1 cellular context compared by ENCODE assay signal in the genomic region with DNA sequence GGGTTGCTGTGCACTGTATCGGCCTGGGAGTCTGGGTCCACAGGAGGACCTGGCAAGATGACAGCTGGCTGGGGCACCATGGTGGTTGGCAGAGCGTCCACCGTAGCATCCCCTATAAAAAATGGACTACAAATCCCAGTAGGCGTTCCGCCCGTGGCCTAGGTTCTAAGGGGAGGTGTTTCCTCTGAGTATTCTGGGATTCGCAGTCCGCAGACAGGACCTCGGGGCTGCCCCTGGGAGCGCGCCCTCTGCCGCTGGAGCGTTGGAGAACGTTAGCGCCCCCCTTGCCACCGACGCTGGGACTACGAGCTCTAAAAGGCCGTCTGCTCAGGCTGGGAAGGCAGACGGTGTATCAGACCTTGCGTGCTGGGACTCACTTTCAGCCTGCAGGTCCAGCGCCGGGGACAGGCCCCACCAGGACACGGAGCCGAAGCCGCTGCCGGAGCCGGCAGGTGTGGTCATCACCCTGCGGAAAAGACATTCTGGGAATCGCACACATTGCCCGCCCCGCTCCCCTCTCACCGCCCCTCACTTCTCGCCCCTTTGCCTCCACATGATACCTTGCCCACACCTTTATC.
A peak's percentile ranks its signal among the peaks of the same experiment; 100 is the strongest.
TF ChIP-seq lines count a peak whose summit lies in the region.

No MANE protein-coding gene starts in this region.

TF ChIP-seq in K562, 482 proteins besides CTCF, POLR2A, EP300 and RAD21 (continued from another document):
- TF ChIP-seq MAZ (CRISPR knock-in tag; conservative IDR thresholded peaks at IDR 0.05 in 1 of 2, IDR thresholded peaks at IDR 0.05 in 1 of 2), result peak in 1 of 2 experiments; percentile 59; a peak in 2 of 4 replicates
- TF ChIP-seq HNRNPL (IDR thresholded peaks at IDR 0.05; ENCODE audit: low read depth, low read length), result 0 out of 2 replicates have a peak, but pooled peaks have one; percentile 30
- no peak for TF ChIP-seq ZNF77 (CRISPR knock-in tag; IDR thresholded peaks at IDR 0.05)
- TF ChIP-seq, protein P1, sequence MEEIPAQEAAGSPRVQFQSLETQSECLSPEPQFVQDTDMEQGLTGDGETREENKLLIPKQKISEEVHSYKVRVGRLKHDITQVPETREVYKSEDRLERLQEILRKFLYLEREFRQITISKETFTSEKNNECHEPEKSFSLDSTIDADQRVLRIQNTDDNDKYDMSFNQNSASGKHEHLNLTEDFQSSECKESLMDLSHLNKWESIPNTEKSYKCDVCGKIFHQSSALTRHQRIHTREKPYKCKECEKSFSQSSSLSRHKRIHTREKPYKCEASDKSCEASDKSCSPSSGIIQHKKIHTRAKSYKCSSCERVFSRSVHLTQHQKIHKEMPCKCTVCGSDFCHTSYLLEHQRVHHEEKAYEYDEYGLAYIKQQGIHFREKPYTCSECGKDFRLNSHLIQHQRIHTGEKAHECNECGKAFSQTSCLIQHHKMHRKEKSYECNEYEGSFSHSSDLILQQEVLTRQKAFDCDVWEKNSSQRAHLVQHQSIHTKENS (CRISPR knock-in tag; IDR thresholded peaks at IDR 0.05), result no peak
- 0 out of 2 replicates have a peak, but pooled peaks have one; percentile 8 for TF ChIP-seq OTX1 (CRISPR knock-in tag; IDR thresholded peaks at IDR 0.05)
- TF ChIP-seq, protein P2, sequence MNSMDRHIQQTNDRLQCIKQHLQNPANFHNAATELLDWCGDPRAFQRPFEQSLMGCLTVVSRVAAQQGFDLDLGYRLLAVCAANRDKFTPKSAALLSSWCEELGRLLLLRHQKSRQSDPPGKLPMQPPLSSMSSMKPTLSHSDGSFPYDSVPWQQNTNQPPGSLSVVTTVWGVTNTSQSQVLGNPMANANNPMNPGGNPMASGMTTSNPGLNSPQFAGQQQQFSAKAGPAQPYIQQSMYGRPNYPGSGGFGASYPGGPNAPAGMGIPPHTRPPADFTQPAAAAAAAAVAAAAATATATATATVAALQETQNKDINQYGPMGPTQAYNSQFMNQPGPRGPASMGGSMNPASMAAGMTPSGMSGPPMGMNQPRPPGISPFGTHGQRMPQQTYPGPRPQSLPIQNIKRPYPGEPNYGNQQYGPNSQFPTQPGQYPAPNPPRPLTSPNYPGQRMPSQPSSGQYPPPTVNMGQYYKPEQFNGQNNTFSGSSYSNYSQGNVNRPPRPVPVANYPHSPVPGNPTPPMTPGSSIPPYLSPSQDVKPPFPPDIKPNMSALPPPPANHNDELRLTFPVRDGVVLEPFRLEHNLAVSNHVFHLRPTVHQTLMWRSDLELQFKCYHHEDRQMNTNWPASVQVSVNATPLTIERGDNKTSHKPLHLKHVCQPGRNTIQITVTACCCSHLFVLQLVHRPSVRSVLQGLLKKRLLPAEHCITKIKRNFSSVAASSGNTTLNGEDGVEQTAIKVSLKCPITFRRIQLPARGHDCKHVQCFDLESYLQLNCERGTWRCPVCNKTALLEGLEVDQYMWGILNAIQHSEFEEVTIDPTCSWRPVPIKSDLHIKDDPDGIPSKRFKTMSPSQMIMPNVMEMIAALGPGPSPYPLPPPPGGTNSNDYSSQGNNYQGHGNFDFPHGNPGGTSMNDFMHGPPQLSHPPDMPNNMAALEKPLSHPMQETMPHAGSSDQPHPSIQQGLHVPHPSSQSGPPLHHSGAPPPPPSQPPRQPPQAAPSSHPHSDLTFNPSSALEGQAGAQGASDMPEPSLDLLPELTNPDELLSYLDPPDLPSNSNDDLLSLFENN (IDR thresholded peaks at IDR 0.05; ENCODE audit: low read depth in 2 of 2, low read length in 2 of 2), result no peak; a peak in 1 of 4 replicates
- no peak for TF ChIP-seq FOXJ2 (tag; IDR thresholded peaks at IDR 0.05)
- peak; percentile 54; the same call in 1 of the 2 replicates for TF ChIP-seq ZNF263 (CRISPR knock-in tag; IDR thresholded peaks at IDR 0.05; ENCODE audit: borderline replicate concordance)
- TF ChIP-seq, protein P3, sequence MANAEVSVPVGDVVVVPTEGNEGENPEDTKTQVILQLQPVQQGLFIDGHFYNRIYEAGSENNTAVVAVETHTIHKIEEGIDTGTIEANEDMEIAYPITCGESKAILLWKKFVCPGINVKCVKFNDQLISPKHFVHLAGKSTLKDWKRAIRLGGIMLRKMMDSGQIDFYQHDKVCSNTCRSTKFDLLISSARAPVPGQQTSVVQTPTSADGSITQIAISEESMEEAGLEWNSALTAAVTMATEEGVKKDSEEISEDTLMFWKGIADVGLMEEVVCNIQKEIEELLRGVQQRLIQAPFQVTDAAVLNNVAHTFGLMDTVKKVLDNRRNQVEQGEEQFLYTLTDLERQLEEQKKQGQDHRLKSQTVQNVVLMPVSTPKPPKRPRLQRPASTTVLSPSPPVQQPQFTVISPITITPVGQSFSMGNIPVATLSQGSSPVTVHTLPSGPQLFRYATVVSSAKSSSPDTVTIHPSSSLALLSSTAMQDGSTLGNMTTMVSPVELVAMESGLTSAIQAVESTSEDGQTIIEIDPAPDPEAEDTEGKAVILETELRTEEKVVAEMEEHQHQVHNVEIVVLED (CRISPR knock-in tag; IDR thresholded peaks at IDR 0.05), result 0 out of 2 replicates have a peak, but pooled peaks have one; percentile 25
- TF ChIP-seq, protein P4, sequence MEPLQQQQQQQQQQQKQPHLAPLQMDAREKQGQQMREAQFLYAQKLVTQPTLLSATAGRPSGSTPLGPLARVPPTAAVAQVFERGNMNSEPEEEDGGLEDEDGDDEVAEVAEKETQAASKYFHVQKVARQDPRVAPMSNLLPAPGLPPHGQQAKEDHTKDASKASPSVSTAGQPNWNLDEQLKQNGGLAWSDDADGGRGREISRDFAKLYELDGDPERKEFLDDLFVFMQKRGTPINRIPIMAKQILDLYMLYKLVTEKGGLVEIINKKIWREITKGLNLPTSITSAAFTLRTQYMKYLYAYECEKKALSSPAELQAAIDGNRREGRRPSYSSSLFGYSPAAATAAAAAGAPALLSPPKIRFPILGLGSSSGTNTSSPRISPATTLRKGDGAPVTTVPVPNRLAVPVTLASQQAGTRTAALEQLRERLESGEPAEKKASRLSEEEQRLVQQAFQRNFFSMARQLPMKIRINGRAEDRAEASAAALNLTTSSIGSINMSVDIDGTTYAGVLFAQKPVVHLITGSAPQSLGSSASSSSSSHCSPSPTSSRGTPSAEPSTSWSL (CRISPR knock-in tag; IDR thresholded peaks at IDR 0.05; ENCODE audit: borderline replicate concordance), result no peak
- peak; percentile 14; the same call in 1 of the 2 replicates for TF ChIP-seq NR2C1 (IDR thresholded peaks at IDR 0.05)
- TF ChIP-seq NR2C1 (tag; IDR thresholded peaks at IDR 0.05), result peak; percentile 75
- TF ChIP-seq BACH1 (tag; IDR thresholded peaks at IDR 0.05), result no peak
- peak; percentile 12; the same call in 1 of the 2 replicates for TF ChIP-seq ARID1B (IDR thresholded peaks at IDR 0.05)
- TF ChIP-seq, protein P5, sequence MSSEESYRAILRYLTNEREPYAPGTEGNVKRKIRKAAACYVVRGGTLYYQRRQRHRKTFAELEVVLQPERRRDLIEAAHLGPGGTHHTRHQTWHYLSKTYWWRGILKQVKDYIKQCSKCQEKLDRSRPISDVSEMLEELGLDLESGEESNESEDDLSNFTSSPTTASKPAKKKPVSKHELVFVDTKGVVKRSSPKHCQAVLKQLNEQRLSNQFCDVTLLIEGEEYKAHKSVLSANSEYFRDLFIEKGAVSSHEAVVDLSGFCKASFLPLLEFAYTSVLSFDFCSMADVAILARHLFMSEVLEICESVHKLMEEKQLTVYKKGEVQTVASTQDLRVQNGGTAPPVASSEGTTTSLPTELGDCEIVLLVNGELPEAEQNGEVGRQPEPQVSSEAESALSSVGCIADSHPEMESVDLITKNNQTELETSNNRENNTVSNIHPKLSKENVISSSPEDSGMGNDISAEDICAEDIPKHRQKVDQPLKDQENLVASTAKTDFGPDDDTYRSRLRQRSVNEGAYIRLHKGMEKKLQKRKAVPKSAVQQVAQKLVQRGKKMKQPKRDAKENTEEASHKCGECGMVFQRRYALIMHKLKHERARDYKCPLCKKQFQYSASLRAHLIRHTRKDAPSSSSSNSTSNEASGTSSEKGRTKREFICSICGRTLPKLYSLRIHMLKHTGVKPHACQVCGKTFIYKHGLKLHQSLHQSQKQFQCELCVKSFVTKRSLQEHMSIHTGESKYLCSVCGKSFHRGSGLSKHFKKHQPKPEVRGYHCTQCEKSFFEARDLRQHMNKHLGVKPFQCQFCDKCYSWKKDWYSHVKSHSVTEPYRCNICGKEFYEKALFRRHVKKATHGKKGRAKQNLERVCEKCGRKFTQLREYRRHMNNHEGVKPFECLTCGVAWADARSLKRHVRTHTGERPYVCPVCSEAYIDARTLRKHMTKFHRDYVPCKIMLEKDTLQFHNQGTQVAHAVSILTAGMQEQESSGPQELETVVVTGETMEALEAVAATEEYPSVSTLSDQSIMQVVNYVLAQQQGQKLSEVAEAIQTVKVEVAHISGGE (CRISPR knock-in tag; IDR thresholded peaks at IDR 0.05), result peak in 1 of 3 experiments; percentile 67; a peak in 2 of 6 replicates
- TF ChIP-seq, protein P6, sequence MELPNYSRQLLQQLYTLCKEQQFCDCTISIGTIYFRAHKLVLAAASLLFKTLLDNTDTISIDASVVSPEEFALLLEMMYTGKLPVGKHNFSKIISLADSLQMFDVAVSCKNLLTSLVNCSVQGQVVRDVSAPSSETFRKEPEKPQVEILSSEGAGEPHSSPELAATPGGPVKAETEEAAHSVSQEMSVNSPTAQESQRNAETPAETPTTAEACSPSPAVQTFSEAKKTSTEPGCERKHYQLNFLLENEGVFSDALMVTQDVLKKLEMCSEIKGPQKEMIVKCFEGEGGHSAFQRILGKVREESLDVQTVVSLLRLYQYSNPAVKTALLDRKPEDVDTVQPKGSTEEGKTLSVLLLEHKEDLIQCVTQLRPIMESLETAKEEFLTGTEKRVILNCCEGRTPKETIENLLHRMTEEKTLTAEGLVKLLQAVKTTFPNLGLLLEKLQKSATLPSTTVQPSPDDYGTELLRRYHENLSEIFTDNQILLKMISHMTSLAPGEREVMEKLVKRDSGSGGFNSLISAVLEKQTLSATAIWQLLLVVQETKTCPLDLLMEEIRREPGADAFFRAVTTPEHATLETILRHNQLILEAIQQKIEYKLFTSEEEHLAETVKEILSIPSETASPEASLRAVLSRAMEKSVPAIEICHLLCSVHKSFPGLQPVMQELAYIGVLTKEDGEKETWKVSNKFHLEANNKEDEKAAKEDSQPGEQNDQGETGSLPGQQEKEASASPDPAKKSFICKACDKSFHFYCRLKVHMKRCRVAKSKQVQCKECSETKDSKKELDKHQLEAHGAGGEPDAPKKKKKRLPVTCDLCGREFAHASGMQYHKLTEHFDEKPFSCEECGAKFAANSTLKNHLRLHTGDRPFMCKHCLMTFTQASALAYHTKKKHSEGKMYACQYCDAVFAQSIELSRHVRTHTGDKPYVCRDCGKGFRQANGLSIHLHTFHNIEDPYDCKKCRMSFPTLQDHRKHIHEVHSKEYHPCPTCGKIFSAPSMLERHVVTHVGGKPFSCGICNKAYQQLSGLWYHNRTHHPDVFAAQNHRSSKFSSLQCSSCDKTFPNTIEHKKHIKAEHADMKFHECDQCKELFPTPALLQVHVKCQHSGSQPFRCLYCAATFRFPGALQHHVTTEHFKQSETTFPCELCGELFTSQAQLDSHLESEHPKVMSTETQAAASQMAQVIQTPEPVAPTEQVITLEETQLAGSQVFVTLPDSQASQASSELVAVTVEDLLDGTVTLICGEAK (IDR thresholded peaks at IDR 0.05), result 0 out of 2 replicates have a peak, but pooled peaks have one; percentile 11
- TF ChIP-seq, protein P6 (CRISPR knock-in tag; IDR thresholded peaks at IDR 0.05), result no peak
- peak; percentile 91 for TF ChIP-seq KAT2B (IDR thresholded peaks at IDR 0.05; ENCODE audit: low read depth, low read length)
- TF ChIP-seq LCOR (CRISPR knock-in tag; IDR thresholded peaks at IDR 0.05), result 0 out of 2 replicates have a peak, but pooled peaks have one; percentile 4
- peak; percentile 44; the same call in 1 of the 2 replicates for TF ChIP-seq HDAC2 (IDR thresholded peaks at IDR 0.05)
- TF ChIP-seq FOXJ3 (CRISPR knock-in tag; IDR thresholded peaks at IDR 0.05), result no peak
- TF ChIP-seq ZBTB8A (IDR thresholded peaks at IDR 0.05; ENCODE audit: partially characterized antibody), result no peak
- TF ChIP-seq CREM (IDR thresholded peaks at IDR 0.05; ENCODE audit: low read depth), result peak; percentile 67; the same call in 1 of the 2 replicates
- TF ChIP-seq JUND (IDR thresholded peaks at IDR 0.05; ENCODE audit: borderline replicate concordance, low read depth, low read length), result peak; percentile 30; the same call in 1 of the 2 replicates
- no peak; the same call in 2 of the 3 replicates for TF ChIP-seq JUND (tag; IDR thresholded peaks at IDR 0.05; ENCODE audit: borderline replicate concordance, low read depth, low read length)
TF ChIP-seq in K562: peak in this region for 66.
